In genomic region chr1:67174716-67175284, GRCh38 we compare ENCODE assay signal across 18 cellular contexts. TPM values are rescaled to one million over a fixed set of nuclear protein-coding genes. Genes with fewer than 3 reads are reported as not detected.
DNase-seq lines count a peak whose midpoint lies in the region; ATAC-seq, FAIRE-seq and TF ChIP-seq lines count a peak whose summit lies in the region.
"Had no signal": no experiment of that assay in that cellular context is flagged by ENCODE, and none has a peak within 500 bp of the region (broad histone marks: within the 10 kb centered on the region; RNA-seq: fewer than 3 reads in every experiment).

No MANE protein-coding gene starts in this region.

- H3K79me1 ChIP-seq in H1 (ENCODE audit: low read depth, low read length): no peaks in the 10 kb centered on the region

- no peak overlapping the region for H3K4me3 Mint-ChIP-seq in activated CD8-positive, alpha-beta memory T cell treated with anti-CD3 and anti-CD28 coated beads, Interleukin-2, amount 10 ng/mL, durations not matched to agents 7 days and 5 days
- H3K4me3 Mint-ChIP-seq: CD8-positive, alpha-beta T cell; immature natural killer cell; mesothelial cell of epicardium had no signal

- H2BK120ac ChIP-seq in H1 (replicated peaks; ENCODE audit: low read depth, low read length): no peak overlapping the region

- no peak overlapping the region for H2BK15ac ChIP-seq in H1 (ENCODE audit: low read length)

- no peak for FAIRE-seq in H1 (lab: Jason Lieb, UNC)
- FAIRE-seq: small intestine had no signal

- H2AK5ac ChIP-seq in H1 (ENCODE audit: low read depth, low read length): no peak overlapping the region

- H3K9me3 ChIP-seq in H1 (ENCODE audit: insufficient read depth in 2 of 2, low read depth in 1 of 2, low read length in 1 of 2) (no peaks in the 10 kb centered on the region), osteoblast (ENCODE audit: low read depth, low read length) (no peaks in the 10 kb centered on the region)
- H3K9me3 ChIP-seq: testis had no signal

- peaks cover 27% of the 10 kb centered on the region for H3K27me3 Mint-ChIP-seq in activated CD8-positive, alpha-beta memory T cell treated with anti-CD3 and anti-CD28 coated beads, Interleukin-2, amount 10 ng/mL, durations not matched to agents 7 days and 5 days

- TF ChIP-seq EP300 in H1 (IDR thresholded peaks at IDR 0.05; ENCODE audit: borderline replicate concordance in 1 of 2, low read depth in 2 of 2, low read length in 2 of 2): no peak

- H2BK5ac ChIP-seq in H1 (ENCODE audit: low read depth, low read length): no peak overlapping the region

- H3K9ac ChIP-seq in H1 (replicated peaks in 1 of 4; ENCODE audit: extremely low read depth in 1 of 4, low read depth in 3 of 4, low read length in 3 of 4): no peak overlapping the region

- POLR2A ChIA-PET in H1 (lab: Charles Lee; ENCODE audit: partially characterized antibody): no interaction called here

- H3K27me3 ChIP-seq in H1 (replicated peaks in 1 of 4; ENCODE audit: control insufficient read depth in 3 of 4, extremely low read depth in 1 of 4, insufficient read depth in 3 of 4, low read length in 3 of 4) (no peaks in the 10 kb centered on the region), osteoblast (ENCODE audit: insufficient read depth, low read length) (peaks cover 13% of the 10 kb centered on the region)
- H3K27me3 ChIP-seq: testis had no signal

- no peak overlapping the region for H4K5ac ChIP-seq in H1 (ENCODE audit: insufficient read length, low read depth, low read length)

- H3K27ac ChIP-seq in H1 (ENCODE audit: low read depth, low read length): no peak overlapping the region
- H3K27ac ChIP-seq in osteoblast (ENCODE audit: low read depth, low read length): no peak overlapping the region
- H3K27ac ChIP-seq: testis had no signal

- CTCF ChIA-PET in activated CD8-positive, alpha-beta memory T cell treated with anti-CD3 and anti-CD28 coated beads, Interleukin-2, amount 10 ng/mL, durations not matched to agents 7 days and 5 days (lab: Charles Lee): interaction anchor here (1.1 kb wide), 1 partner anchor 15 kb away, joined by 4 read pairs; no protein-coding TSS in a partner anchor
- CTCF ChIA-PET in H1 (lab: Charles Lee; ENCODE audit: partially characterized antibody): interaction anchor here (0.7 kb wide), 1 partner anchor 377 kb away, joined by 3 read pairs; no protein-coding TSS in a partner anchor

- no peak overlapping the region for H3K4me2 ChIP-seq in H1 (ENCODE audit: insufficient read depth in 1 of 2, low read depth in 2 of 2, low read length in 2 of 2)
- H3K4me2 ChIP-seq in osteoblast (ENCODE audit: insufficient read depth, low read length): no peak overlapping the region

- DNase-seq in activated CD8-positive, alpha-beta memory T cell treated with anti-CD3 and anti-CD28 coated beads, Interleukin-2, amount 10 ng/mL, durations not matched to agents 7 days and 5 days: no peak
- no peak for DNase-seq in activated CD8-positive, alpha-beta memory T cell treated with anti-CD3 and anti-CD28 coated beads for 24 hours
- DNase-seq in H1 (ENCODE audit: low read depth in 1 of 2, low spot score in 2 of 2): no peak
- DNase-seq in activated effector memory CD4-positive, alpha-beta T cell treated with anti-CD3 and anti-CD28 coated beads, Interleukin-2, amount 50 U/mL, for 16 hours: no peak
- DNase-seq in osteoblast (ENCODE audit: insufficient read length, low spot score, missing footprints): no peak
- DNase-seq: activated CD4-positive, alpha-beta T cell treated with anti-CD3 and anti-CD28 coated beads for 4 hours; CD8-positive, alpha-beta T cell; immature natural killer cell; NCI-H1930; small intestine; testis had no signal

- H3K4me1 ChIP-seq in H1 (replicated peaks in 1 of 4; ENCODE audit: control insufficient read depth in 3 of 4, insufficient read depth in 4 of 4, low read length in 3 of 4) (no peaks in the 10 kb centered on the region), osteoblast (ENCODE audit: insufficient read depth, low read length) (no peaks in the 10 kb centered on the region)
- H3K4me1 ChIP-seq: testis had no signal

- H4K8ac ChIP-seq in H1 (ENCODE audit: extremely low read depth, insufficient read depth, low read length): no peak overlapping the region

- TF ChIP-seq POLR2A in H1 (IDR thresholded peaks at IDR 0.05; ENCODE audit: control extremely low read depth in 1 of 2, low read depth in 2 of 2, low read length in 2 of 2): no peak

- H3K9me3 Mint-ChIP-seq in activated CD8-positive, alpha-beta memory T cell treated with anti-CD3 and anti-CD28 coated beads, Interleukin-2, amount 10 ng/mL, durations not matched to agents 7 days and 5 days (ENCODE audit: low read depth): no peaks in the 10 kb centered on the region
- H3K9me3 Mint-ChIP-seq: CD8-positive, alpha-beta T cell; immature natural killer cell had no signal

- H3K4me3 ChIP-seq in H1 (ENCODE audit: extremely low read depth in 1 of 4, insufficient read depth in 2 of 4, low read depth in 3 of 4, low read length in 4 of 4) (no peak overlapping the region), osteoblast (ENCODE audit: insufficient read depth, low read length) (no peak overlapping the region)
- H3K4me3 ChIP-seq: testis had no signal

- WGBS in H1 (ENCODE audit: extremely low coverage in 1 of 2, insufficient coverage in 1 of 2, insufficient read length in 1 of 2, insufficient replicate concordance in 2 of 2, low coverage in 1 of 2, low lambda C conversion rate in 2 of 2, missing lambda C conversion rate in 1 of 2), 2 experiments: 89% methylated on average over 1 of the region's 2 CpGs; no CpG with 5 or more reads in 1 of the 2 experiments

- no peaks in the 10 kb centered on the region for H4K20me1 ChIP-seq in H1 (replicated peaks in 1 of 2; ENCODE audit: control insufficient read depth in 1 of 2, insufficient read depth in 2 of 2, low read length in 2 of 2)
- no peaks in the 10 kb centered on the region for H4K20me1 ChIP-seq in osteoblast (ENCODE audit: insufficient read depth, low read length)

- H3K18ac ChIP-seq in H1 (ENCODE audit: extremely low read depth, low read length): no peak overlapping the region

- peak; percentile 11 for ATAC-seq in activated CD8-positive, alpha-beta memory T cell treated with anti-CD3 and anti-CD28 coated beads, Interleukin-2, amount 10 ng/mL, durations not matched to agents 7 days and 5 days
- ATAC-seq in GM21576 (IDR thresholded peaks at IDR 0.05; ENCODE audit: unreplicated experiment): peak; percentile 44
- peak; percentile 47 for ATAC-seq in HG03139 (IDR thresholded peaks at IDR 0.05; ENCODE audit: unreplicated experiment)
- ATAC-seq in GM19455 (IDR thresholded peaks at IDR 0.05; ENCODE audit: unreplicated experiment): no peak
- ATAC-seq: CD8-positive, alpha-beta T cell had no signal

- no peak overlapping the region for H2BK12ac ChIP-seq in H1 (ENCODE audit: low read depth, low read length)

- no peaks in the 10 kb centered on the region for H3K23me2 ChIP-seq in H1 (ENCODE audit: low read depth, low read length)

- no peak overlapping the region for H2BK20ac ChIP-seq in H1 (ENCODE audit: low read length)

- H3K4ac ChIP-seq in H1 (replicated peaks; ENCODE audit: insufficient read length, low read depth, low read length): no peak overlapping the region

- no peaks in the 10 kb centered on the region for H3K79me2 ChIP-seq in H1 (ENCODE audit: control insufficient read depth in 1 of 2, insufficient read depth in 2 of 2, low read length in 2 of 2)
- H3K79me2 ChIP-seq in osteoblast (ENCODE audit: insufficient read depth, low read length): no peaks in the 10 kb centered on the region

- peak overlapping the region; percentile 11 for H3K56ac ChIP-seq in H1 (replicated peaks; ENCODE audit: insufficient read length, low read depth, low read length)

- TF ChIP-seq CTCF in H1 (IDR thresholded peaks at IDR 0.05; ENCODE audit: control extremely low read depth in 1 of 3, insufficient read depth in 1 of 3, low read depth in 1 of 3, low read length in 3 of 3) (no peak), osteoblast (IDR thresholded peaks at IDR 0.05; ENCODE audit: extremely low read depth, low read depth, low read length) (no peak)

- peaks cover 42% of the 10 kb centered on the region for H3K4me1 Mint-ChIP-seq in activated CD8-positive, alpha-beta memory T cell treated with anti-CD3 and anti-CD28 coated beads, Interleukin-2, amount 10 ng/mL, durations not matched to agents 7 days and 5 days

- no peak for TF ChIP-seq RAD21 in H1 (IDR thresholded peaks at IDR 0.05 in 1 of 2, conservative IDR thresholded peaks at IDR 0.05 in 1 of 2; ENCODE audit: low read depth in 2 of 2, low read length in 2 of 2)

- no peak overlapping the region for H4K91ac ChIP-seq in H1 (replicated peaks; ENCODE audit: insufficient read length, low read length)

- H3K36me3 ChIP-seq in H1 (ENCODE audit: control insufficient read depth in 2 of 4, insufficient read depth in 4 of 4, low read length in 3 of 4) (no peaks in the 10 kb centered on the region), osteoblast (ENCODE audit: insufficient read depth, low read length) (no peaks in the 10 kb centered on the region)

- H2AFZ ChIP-seq in H1 (ENCODE audit: low read length): 0 out of 2 replicates have a peak overlapping the region, but pooled peaks have one; percentile 32
- H2AFZ ChIP-seq in osteoblast (ENCODE audit: low read length): no peak overlapping the region

- no peak overlapping the region for H3K14ac ChIP-seq in H1 (ENCODE audit: insufficient read length)

- H3K23ac ChIP-seq in H1 (ENCODE audit: insufficient read length): no peak overlapping the region

- H3K36me3 Mint-ChIP-seq in activated CD8-positive, alpha-beta memory T cell treated with anti-CD3 and anti-CD28 coated beads, Interleukin-2, amount 10 ng/mL, durations not matched to agents 7 days and 5 days: peaks cover 17% of the 10 kb centered on the region
- H3K36me3 Mint-ChIP-seq: CD8-positive, alpha-beta T cell; mesothelial cell of epicardium had no signal

- H3K27ac Mint-ChIP-seq in activated CD8-positive, alpha-beta memory T cell treated with anti-CD3 and anti-CD28 coated beads, Interleukin-2, amount 10 ng/mL, durations not matched to agents 7 days and 5 days: no peak overlapping the region
- H3K27ac Mint-ChIP-seq: CD8-positive, alpha-beta T cell; immature natural killer cell; mesothelial cell of epicardium had no signal

RNA-seq across cellular contexts. Expression of gene IL23R, which starts 8.5 kb away (rescaled TPM):
- 1 to 10 TPM in 1 of 2 experiments, under 1 TPM in 1; 0.53 to 2.2 TPM for total RNA-seq in activated CD8-positive, alpha-beta memory T cell treated with anti-CD3 and anti-CD28 coated beads, Interleukin-2, amount 10 ng/mL, durations not matched to agents 7 days and 5 days
- not detected in 2 replicates for total RNA-seq in H1 (2021; fragmentation: NEBNext Ultra II Directional; extraction: Animal tissue kit (Norgen Biotek cat#: 25700))
- polyA plus RNA-seq in H1 (2011; rRNA removed): not detected in 2 replicates
- not detected for polyA plus RNA-seq in H1 (2011; cell fraction: cytosol; rRNA removed)
- not detected for polyA plus RNA-seq in H1 (2011; cell fraction: nucleus; rRNA removed)
- polyA plus RNA-seq in H1 (2012, experiment 1 of 2): not detected in 4 replicates
- polyA plus RNA-seq in H1 (2012, experiment 2 of 2): not detected
- not detected for polyA plus RNA-seq in H1 (2013, experiment 1 of 2)
- not detected for polyA plus RNA-seq in H1 (2013, experiment 2 of 2)
- polyA minus RNA-seq in H1 (2011; rRNA and poly(A)+ RNA removed): not detected in 2 replicates
- polyA minus RNA-seq in H1 (2011; cell fraction: cytosol; rRNA and poly(A)+ RNA removed): not detected
- not detected for polyA minus RNA-seq in H1 (2011; cell fraction: nucleus; rRNA and poly(A)+ RNA removed)
- not detected in 2 replicates for total RNA-seq in osteoblast
- total RNA-seq: HT-29, MCF 10A, osteocyte had no signal

RNA-seq across cellular contexts. Expression of gene C1orf141, which starts 40.0 kb away (rescaled TPM):
- total RNA-seq in activated CD8-positive, alpha-beta memory T cell treated with anti-CD3 and anti-CD28 coated beads, Interleukin-2, amount 10 ng/mL, durations not matched to agents 7 days and 5 days: not detected
- not detected in 2 replicates for total RNA-seq in H1 (2021; fragmentation: NEBNext Ultra II Directional; extraction: Animal tissue kit (Norgen Biotek cat#: 25700))
- not detected in 2 replicates for polyA plus RNA-seq in H1 (2011; rRNA removed)
- polyA plus RNA-seq in H1 (2011; cell fraction: cytosol; rRNA removed): not detected
- polyA plus RNA-seq in H1 (2011; cell fraction: nucleus; rRNA removed): not detected
- polyA plus RNA-seq in H1 (2012, experiment 1 of 2): not detected in 4 replicates
- polyA plus RNA-seq in H1 (2012, experiment 2 of 2): not detected
- not detected for polyA plus RNA-seq in H1 (2013, experiment 1 of 2)
- polyA plus RNA-seq in H1 (2013, experiment 2 of 2): not detected
- polyA minus RNA-seq in H1 (2011; rRNA and poly(A)+ RNA removed): not detected in 2 replicates
- not detected for polyA minus RNA-seq in H1 (2011; cell fraction: cytosol; rRNA and poly(A)+ RNA removed)
- polyA minus RNA-seq in H1 (2011; cell fraction: nucleus; rRNA and poly(A)+ RNA removed): not detected
- not detected in 2 replicates for total RNA-seq in osteoblast
- total RNA-seq: CD8-positive, alpha-beta T cell; HT-29; MCF 10A; osteocyte had no signal
- polyA plus RNA-seq: immature natural killer cell, small intestine had no signal
